In the genomic region with DNA sequence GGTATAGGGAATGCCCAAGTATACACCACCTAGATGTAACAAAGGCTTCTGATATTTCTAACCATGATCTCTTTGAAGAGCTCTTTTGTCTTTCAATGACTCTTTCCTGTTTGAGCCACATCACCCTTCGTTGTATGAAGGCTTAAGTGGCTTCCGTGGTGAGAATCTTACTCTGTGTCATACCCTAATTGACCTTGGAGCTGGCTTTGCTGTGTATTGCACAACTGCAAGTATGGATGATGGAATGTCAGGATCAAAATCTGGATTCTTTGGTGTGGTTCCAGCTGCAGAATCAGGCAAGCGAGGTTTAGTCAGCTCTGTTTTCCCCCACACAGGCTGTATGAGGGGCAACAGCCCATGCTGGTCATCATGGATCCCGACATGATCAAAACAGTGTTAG, we compare ENCODE assay signal across 1 cellular context.
TF ChIP-seq lines count a peak whose summit lies in the region.

No MANE protein-coding gene starts in this region.

TF ChIP-seq in HepG2, 621 proteins besides CTCF, POLR2A, EP300 and RAD21 (continued from another document and continues in another):
- TF ChIP-seq, protein P1, sequence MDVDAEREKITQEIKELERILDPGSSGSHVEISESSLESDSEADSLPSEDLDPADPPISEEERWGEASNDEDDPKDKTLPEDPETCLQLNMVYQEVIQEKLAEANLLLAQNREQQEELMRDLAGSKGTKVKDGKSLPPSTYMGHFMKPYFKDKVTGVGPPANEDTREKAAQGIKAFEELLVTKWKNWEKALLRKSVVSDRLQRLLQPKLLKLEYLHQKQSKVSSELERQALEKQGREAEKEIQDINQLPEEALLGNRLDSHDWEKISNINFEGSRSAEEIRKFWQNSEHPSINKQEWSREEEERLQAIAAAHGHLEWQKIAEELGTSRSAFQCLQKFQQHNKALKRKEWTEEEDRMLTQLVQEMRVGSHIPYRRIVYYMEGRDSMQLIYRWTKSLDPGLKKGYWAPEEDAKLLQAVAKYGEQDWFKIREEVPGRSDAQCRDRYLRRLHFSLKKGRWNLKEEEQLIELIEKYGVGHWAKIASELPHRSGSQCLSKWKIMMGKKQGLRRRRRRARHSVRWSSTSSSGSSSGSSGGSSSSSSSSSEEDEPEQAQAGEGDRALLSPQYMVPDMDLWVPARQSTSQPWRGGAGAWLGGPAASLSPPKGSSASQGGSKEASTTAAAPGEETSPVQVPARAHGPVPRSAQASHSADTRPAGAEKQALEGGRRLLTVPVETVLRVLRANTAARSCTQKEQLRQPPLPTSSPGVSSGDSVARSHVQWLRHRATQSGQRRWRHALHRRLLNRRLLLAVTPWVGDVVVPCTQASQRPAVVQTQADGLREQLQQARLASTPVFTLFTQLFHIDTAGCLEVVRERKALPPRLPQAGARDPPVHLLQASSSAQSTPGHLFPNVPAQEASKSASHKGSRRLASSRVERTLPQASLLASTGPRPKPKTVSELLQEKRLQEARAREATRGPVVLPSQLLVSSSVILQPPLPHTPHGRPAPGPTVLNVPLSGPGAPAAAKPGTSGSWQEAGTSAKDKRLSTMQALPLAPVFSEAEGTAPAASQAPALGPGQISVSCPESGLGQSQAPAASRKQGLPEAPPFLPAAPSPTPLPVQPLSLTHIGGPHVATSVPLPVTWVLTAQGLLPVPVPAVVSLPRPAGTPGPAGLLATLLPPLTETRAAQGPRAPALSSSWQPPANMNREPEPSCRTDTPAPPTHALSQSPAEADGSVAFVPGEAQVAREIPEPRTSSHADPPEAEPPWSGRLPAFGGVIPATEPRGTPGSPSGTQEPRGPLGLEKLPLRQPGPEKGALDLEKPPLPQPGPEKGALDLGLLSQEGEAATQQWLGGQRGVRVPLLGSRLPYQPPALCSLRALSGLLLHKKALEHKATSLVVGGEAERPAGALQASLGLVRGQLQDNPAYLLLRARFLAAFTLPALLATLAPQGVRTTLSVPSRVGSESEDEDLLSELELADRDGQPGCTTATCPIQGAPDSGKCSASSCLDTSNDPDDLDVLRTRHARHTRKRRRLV (CRISPR knock-in tag; IDR thresholded peaks at IDR 0.05): no peak
- 0 out of 2 replicates have a peak, but pooled peaks have one; percentile 32 for TF ChIP-seq IRF2 (CRISPR knock-in tag; IDR thresholded peaks at IDR 0.05)
- peak; percentile 92 for TF ChIP-seq TEAD3 (CRISPR knock-in tag; optimal IDR thresholded peaks at IDR 0.05; ENCODE audit: borderline replicate concordance)
- 0 out of 4 replicates have a peak, but pooled peaks of 1 of the 2 experiments have one; percentile 36 for TF ChIP-seq KLF16 (CRISPR knock-in tag; IDR thresholded peaks at IDR 0.05)
- TF ChIP-seq, protein P2, sequence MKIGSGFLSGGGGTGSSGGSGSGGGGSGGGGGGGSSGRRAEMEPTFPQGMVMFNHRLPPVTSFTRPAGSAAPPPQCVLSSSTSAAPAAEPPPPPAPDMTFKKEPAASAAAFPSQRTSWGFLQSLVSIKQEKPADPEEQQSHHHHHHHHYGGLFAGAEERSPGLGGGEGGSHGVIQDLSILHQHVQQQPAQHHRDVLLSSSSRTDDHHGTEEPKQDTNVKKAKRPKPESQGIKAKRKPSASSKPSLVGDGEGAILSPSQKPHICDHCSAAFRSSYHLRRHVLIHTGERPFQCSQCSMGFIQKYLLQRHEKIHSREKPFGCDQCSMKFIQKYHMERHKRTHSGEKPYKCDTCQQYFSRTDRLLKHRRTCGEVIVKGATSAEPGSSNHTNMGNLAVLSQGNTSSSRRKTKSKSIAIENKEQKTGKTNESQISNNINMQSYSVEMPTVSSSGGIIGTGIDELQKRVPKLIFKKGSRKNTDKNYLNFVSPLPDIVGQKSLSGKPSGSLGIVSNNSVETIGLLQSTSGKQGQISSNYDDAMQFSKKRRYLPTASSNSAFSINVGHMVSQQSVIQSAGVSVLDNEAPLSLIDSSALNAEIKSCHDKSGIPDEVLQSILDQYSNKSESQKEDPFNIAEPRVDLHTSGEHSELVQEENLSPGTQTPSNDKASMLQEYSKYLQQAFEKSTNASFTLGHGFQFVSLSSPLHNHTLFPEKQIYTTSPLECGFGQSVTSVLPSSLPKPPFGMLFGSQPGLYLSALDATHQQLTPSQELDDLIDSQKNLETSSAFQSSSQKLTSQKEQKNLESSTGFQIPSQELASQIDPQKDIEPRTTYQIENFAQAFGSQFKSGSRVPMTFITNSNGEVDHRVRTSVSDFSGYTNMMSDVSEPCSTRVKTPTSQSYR (CRISPR knock-in tag; IDR thresholded peaks at IDR 0.05; ENCODE audit: borderline replicate concordance): no peak
- TF ChIP-seq MTF1 (CRISPR knock-in tag; IDR thresholded peaks at IDR 0.05): no peak
- TF ChIP-seq KLF6 (CRISPR knock-in tag; IDR thresholded peaks at IDR 0.05): 0 out of 2 replicates have a peak, but pooled peaks have one; percentile 47
- peak; percentile 29; the same call in 1 of the 2 replicates for TF ChIP-seq ZNF792 (CRISPR knock-in tag; IDR thresholded peaks at IDR 0.05)
- TF ChIP-seq ZNF335 (CRISPR knock-in tag; IDR thresholded peaks at IDR 0.05): 0 out of 2 replicates have a peak, but pooled peaks have one; percentile 25
- no peak for TF ChIP-seq PPARG (CRISPR knock-in tag; conservative IDR thresholded peaks at IDR 0.05)
- 0 out of 2 replicates have a peak, but pooled peaks have one; percentile 37 for TF ChIP-seq CCDC6 (CRISPR knock-in tag; IDR thresholded peaks at IDR 0.05)
- no peak for TF ChIP-seq TARDBP (CRISPR knock-in tag; IDR thresholded peaks at IDR 0.05)
- TF ChIP-seq, protein P3, sequence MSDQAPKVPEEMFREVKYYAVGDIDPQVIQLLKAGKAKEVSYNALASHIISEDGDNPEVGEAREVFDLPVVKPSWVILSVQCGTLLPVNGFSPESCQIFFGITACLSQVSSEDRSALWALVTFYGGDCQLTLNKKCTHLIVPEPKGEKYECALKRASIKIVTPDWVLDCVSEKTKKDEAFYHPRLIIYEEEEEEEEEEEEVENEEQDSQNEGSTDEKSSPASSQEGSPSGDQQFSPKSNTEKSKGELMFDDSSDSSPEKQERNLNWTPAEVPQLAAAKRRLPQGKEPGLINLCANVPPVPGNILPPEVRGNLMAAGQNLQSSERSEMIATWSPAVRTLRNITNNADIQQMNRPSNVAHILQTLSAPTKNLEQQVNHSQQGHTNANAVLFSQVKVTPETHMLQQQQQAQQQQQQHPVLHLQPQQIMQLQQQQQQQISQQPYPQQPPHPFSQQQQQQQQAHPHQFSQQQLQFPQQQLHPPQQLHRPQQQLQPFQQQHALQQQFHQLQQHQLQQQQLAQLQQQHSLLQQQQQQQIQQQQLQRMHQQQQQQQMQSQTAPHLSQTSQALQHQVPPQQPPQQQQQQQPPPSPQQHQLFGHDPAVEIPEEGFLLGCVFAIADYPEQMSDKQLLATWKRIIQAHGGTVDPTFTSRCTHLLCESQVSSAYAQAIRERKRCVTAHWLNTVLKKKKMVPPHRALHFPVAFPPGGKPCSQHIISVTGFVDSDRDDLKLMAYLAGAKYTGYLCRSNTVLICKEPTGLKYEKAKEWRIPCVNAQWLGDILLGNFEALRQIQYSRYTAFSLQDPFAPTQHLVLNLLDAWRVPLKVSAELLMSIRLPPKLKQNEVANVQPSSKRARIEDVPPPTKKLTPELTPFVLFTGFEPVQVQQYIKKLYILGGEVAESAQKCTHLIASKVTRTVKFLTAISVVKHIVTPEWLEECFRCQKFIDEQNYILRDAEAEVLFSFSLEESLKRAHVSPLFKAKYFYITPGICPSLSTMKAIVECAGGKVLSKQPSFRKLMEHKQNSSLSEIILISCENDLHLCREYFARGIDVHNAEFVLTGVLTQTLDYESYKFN (CRISPR knock-in tag; conservative IDR thresholded peaks at IDR 0.05): peak; percentile 39; the same call in 1 of the 2 replicates
- TF ChIP-seq, protein P4, sequence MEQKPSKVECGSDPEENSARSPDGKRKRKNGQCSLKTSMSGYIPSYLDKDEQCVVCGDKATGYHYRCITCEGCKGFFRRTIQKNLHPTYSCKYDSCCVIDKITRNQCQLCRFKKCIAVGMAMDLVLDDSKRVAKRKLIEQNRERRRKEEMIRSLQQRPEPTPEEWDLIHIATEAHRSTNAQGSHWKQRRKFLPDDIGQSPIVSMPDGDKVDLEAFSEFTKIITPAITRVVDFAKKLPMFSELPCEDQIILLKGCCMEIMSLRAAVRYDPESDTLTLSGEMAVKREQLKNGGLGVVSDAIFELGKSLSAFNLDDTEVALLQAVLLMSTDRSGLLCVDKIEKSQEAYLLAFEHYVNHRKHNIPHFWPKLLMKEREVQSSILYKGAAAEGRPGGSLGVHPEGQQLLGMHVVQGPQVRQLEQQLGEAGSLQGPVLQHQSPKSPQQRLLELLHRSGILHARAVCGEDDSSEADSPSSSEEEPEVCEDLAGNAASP (CRISPR knock-in tag; IDR thresholded peaks at IDR 0.05; ENCODE audit: borderline replicate concordance): peak; percentile 69; the same call in 1 of the 2 replicates
- TF ChIP-seq KLF11 (CRISPR knock-in tag; IDR thresholded peaks at IDR 0.05): 0 out of 2 replicates have a peak, but pooled peaks have one; percentile 31
- TF ChIP-seq CEBPB (IDR thresholded peaks at IDR 0.05; ENCODE audit: borderline replicate concordance, low read depth, low read length): peak; percentile 99
- TF ChIP-seq, protein P5, sequence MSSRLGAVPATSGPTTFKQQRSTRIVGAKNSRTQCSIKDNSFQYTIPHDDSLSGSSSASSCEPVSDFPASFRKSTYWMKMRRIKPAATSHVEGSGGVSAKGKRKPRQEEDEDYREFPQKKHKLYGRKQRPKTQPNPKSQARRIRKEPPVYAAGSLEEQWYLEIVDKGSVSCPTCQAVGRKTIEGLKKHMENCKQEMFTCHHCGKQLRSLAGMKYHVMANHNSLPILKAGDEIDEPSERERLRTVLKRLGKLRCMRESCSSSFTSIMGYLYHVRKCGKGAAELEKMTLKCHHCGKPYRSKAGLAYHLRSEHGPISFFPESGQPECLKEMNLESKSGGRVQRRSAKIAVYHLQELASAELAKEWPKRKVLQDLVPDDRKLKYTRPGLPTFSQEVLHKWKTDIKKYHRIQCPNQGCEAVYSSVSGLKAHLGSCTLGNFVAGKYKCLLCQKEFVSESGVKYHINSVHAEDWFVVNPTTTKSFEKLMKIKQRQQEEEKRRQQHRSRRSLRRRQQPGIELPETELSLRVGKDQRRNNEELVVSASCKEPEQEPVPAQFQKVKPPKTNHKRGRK (CRISPR knock-in tag; IDR thresholded peaks at IDR 0.05): no peak
- TF ChIP-seq PHF20 (CRISPR knock-in tag; IDR thresholded peaks at IDR 0.05): no peak
- no peak for TF ChIP-seq NONO (IDR thresholded peaks at IDR 0.05)
- TF ChIP-seq NONO (CRISPR knock-in tag; conservative IDR thresholded peaks at IDR 0.05): no peak
- TF ChIP-seq ZNF224 (CRISPR knock-in tag; IDR thresholded peaks at IDR 0.05): no peak
- peak; percentile 52 for TF ChIP-seq KAT8 (CRISPR knock-in tag; IDR thresholded peaks at IDR 0.05)
- TF ChIP-seq, protein P6, sequence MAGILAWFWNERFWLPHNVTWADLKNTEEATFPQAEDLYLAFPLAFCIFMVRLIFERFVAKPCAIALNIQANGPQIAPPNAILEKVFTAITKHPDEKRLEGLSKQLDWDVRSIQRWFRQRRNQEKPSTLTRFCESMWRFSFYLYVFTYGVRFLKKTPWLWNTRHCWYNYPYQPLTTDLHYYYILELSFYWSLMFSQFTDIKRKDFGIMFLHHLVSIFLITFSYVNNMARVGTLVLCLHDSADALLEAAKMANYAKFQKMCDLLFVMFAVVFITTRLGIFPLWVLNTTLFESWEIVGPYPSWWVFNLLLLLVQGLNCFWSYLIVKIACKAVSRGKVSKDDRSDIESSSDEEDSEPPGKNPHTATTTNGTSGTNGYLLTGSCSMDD (CRISPR knock-in tag; IDR thresholded peaks at IDR 0.05): no peak
- TF ChIP-seq ZNF547 (CRISPR knock-in tag; IDR thresholded peaks at IDR 0.05): no peak
- peak; percentile 73; the same call in 1 of the 2 replicates for TF ChIP-seq MIXL1 (CRISPR knock-in tag; IDR thresholded peaks at IDR 0.05)
- TF ChIP-seq, protein P7, sequence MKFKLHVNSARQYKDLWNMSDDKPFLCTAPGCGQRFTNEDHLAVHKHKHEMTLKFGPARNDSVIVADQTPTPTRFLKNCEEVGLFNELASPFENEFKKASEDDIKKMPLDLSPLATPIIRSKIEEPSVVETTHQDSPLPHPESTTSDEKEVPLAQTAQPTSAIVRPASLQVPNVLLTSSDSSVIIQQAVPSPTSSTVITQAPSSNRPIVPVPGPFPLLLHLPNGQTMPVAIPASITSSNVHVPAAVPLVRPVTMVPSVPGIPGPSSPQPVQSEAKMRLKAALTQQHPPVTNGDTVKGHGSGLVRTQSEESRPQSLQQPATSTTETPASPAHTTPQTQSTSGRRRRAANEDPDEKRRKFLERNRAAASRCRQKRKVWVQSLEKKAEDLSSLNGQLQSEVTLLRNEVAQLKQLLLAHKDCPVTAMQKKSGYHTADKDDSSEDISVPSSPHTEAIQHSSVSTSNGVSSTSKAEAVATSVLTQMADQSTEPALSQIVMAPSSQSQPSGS (CRISPR knock-in tag; IDR thresholded peaks at IDR 0.05): 0 out of 2 replicates have a peak, but pooled peaks have one; percentile 30
- no peak for TF ChIP-seq ZNF703 (CRISPR knock-in tag; IDR thresholded peaks at IDR 0.05; ENCODE audit: borderline replicate concordance)
- 0 out of 2 replicates have a peak, but pooled peaks have one; percentile 37 for TF ChIP-seq NR2F6 (IDR thresholded peaks at IDR 0.05)
- peak; percentile 66; the same call in 1 of the 2 replicates for TF ChIP-seq NR2F6 (CRISPR knock-in tag; IDR thresholded peaks at IDR 0.05)
- peak; percentile 66 for TF ChIP-seq MED1 (CRISPR knock-in tag; IDR thresholded peaks at IDR 0.05)
- peak; percentile 38; the same call in 1 of the 2 replicates for TF ChIP-seq ETV5 (CRISPR knock-in tag; IDR thresholded peaks at IDR 0.05; ENCODE audit: borderline replicate concordance)
- TF ChIP-seq SMC3 (IDR thresholded peaks at IDR 0.05; ENCODE audit: low read length): peak; percentile 31; the same call in 1 of the 2 replicates
- TF ChIP-seq ZNF12 (CRISPR knock-in tag; IDR thresholded peaks at IDR 0.05): peak; percentile 79
- peak; percentile 90 for TF ChIP-seq GATAD2A (CRISPR knock-in tag; IDR thresholded peaks at IDR 0.05)
- TF ChIP-seq KLF12 (CRISPR knock-in tag; IDR thresholded peaks at IDR 0.05; ENCODE audit: borderline replicate concordance): no peak
- TF ChIP-seq, protein P8, sequence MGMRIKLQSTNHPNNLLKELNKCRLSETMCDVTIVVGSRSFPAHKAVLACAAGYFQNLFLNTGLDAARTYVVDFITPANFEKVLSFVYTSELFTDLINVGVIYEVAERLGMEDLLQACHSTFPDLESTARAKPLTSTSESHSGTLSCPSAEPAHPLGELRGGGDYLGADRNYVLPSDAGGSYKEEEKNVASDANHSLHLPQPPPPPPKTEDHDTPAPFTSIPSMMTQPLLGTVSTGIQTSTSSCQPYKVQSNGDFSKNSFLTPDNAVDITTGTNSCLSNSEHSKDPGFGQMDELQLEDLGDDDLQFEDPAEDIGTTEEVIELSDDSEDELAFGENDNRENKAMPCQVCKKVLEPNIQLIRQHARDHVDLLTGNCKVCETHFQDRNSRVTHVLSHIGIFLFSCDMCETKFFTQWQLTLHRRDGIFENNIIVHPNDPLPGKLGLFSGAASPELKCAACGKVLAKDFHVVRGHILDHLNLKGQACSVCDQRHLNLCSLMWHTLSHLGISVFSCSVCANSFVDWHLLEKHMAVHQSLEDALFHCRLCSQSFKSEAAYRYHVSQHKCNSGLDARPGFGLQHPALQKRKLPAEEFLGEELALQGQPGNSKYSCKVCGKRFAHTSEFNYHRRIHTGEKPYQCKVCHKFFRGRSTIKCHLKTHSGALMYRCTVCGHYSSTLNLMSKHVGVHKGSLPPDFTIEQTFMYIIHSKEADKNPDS (CRISPR knock-in tag; IDR thresholded peaks at IDR 0.05): 0 out of 2 replicates have a peak, but pooled peaks have one; percentile 43
- TF ChIP-seq ZFP1 (CRISPR knock-in tag; IDR thresholded peaks at IDR 0.05): peak; percentile 46; the same call in 1 of the 2 replicates
- TF ChIP-seq, protein P9, sequence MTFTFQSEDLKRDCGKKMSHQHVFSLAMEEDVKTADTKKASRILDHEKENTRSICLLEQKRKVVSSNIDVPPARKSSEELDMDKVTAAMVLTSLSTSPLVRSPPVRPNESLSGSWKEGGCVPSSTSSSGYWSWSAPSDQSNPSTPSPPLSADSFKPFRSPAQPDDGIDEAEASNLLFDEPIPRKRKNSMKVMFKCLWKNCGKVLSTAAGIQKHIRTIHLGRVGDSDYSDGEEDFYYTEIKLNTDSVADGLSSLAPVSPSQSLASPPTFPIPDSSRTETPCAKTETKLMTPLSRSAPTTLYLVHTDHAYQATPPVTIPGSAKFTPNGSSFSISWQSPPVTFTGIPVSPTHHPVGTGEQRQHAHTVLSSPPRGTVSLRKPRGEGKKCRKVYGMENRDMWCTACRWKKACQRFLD (CRISPR knock-in tag; IDR thresholded peaks at IDR 0.05; ENCODE audit: borderline replicate concordance): no peak
